8 cellular contexts compared by ENCODE assay signal in the genomic region with DNA sequence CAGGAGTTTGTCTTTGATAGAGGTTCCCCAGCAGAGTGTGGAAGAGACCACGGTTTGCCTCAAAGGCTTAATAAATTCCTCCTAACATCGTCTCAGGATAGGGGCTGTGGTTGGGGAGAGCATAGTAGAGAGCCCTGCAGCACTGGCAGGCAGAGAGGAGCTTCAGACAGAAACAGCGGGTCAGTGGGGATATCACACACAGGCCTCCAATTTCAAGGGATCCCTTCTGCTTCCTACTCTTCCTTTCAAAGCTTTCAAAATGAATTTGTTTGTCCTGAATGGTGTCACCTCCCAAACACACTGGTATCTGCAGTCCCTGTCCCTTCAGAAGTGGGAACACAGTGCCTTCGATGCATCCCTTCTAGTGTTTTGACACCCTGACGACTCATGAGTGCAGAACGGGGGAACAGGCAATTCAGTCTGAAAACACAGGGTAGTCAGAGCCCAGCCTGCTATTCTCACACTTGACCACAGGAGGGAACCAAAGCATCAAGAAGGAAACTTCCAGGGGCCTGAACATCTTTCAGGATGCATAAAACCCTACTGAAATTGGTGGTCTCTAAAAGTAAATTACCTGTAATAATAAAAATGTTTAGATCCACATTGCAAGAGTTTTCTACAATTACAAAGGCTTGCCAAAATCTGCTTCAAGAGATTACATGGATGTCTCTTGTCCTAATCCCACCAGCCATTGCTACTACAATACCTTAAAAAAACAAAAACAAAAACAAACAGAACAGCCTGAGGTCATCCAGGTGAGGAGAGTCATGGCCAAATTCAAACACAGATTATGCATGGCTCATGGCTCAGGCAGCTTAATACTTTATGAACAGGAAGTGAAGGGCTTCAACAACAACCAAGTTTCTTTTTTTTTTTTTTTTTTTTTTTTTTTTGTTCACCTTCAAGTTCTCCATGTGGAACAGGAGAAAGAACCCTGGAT. TPM values are rescaled to one million over a fixed set of nuclear protein-coding genes. Genes with fewer than 3 reads are reported as not detected.
DNase-seq lines count a peak whose midpoint lies in the region; ATAC-seq and TF ChIP-seq lines count a peak whose summit lies in the region.

No MANE protein-coding gene starts in this region.

- no peaks in the 10 kb centered on the region for H3K9me3 ChIP-seq in BE2C
- H3K9me3 ChIP-seq in Panc1 (ENCODE audit: control insufficient read depth, insufficient read depth, low read depth, low read length) = no peaks in the 10 kb centered on the region
- H3K9me3 ChIP-seq in neuronal stem cell (replicated peaks in 1 of 2; ENCODE audit: control insufficient read depth in 2 of 2, insufficient read depth in 1 of 2, low read depth in 1 of 2, low read length in 2 of 2) = no peaks in the 10 kb centered on the region
- H3K9me3 ChIP-seq in tibial nerve = no peaks in the 10 kb centered on the region

- no peak overlapping the region for H2BK15ac ChIP-seq in neuronal stem cell (ENCODE audit: low read length)

- no CpG with 5 or more reads among the region's 6 CpGs for WGBS in neuronal stem cell (ENCODE audit: extremely low coverage in 2 of 2, insufficient read length in 2 of 2, insufficient replicate concordance in 1 of 2), 2 donors
- WGBS in tibial nerve, 2 donors = 26 to 28% methylated on average over 6 of the region's 6 CpGs

- H2AFZ ChIP-seq in neuronal stem cell (ENCODE audit: low read length) = peak overlapping the region; percentile 79

- DNase-seq in BE2C (peak; percentile 16), HUDEP-2 (lab: John Stamatoyannopoulos, UW; ENCODE audit: unreplicated experiment in 76 of 76) (peak in 64 of 76 experiments; percentile 5 to 90 (median 59)), Panc1 (ENCODE audit: low read depth, low spot score) (peak; percentile 64), fibroblast of peridontal ligament (ENCODE audit: extremely low read depth) (peak; percentile 81), neuronal stem cell (ENCODE audit: low spot score) (peak; percentile 74), tibial nerve (ENCODE audit: low spot score in 2 of 2) (peak; percentile 47 to 85)
- DNase-seq in activated T-helper 1 cell treated with anti-CD3 and anti-CD28 coated beads, Interleukin-2, amount 50 U/mL, for 16 hours (ENCODE audit: low read depth in 1 of 2, low spot score in 1 of 2) = peak; percentile 30 to 33

- CTCF ChIA-PET in Panc1 (lab: Charles Lee) = interaction anchor here (0.6 to 1.7 kb wide), 7 partner anchors 23 to 409 kb away, joined by 3 to 26 read pairs (median 12); no protein-coding TSS in a partner anchor

- no peak overlapping the region for H3K18ac ChIP-seq in neuronal stem cell (ENCODE audit: low read length)

- no peak overlapping the region for H3K27ac ChIP-seq in Panc1 (ENCODE audit: low read length)
- H3K27ac ChIP-seq in neuronal stem cell (replicated peaks; ENCODE audit: low read length) = no peak overlapping the region
- no peak overlapping the region for H3K27ac ChIP-seq in tibial nerve

- peak; percentile 55 for ATAC-seq in GM19023 (IDR thresholded peaks at IDR 0.05; ENCODE audit: unreplicated experiment)
- ATAC-seq in Panc1 = peak; percentile 87

- TF ChIP-seq CTCF in BE2C (IDR thresholded peaks at IDR 0.05; ENCODE audit: low read depth, low read length) = peak; percentile 75
- TF ChIP-seq CTCF in Panc1 (IDR thresholded peaks at IDR 0.05) = peak; percentile 79
- TF ChIP-seq CTCF in tibial nerve (IDR thresholded peaks at IDR 0.05) = peak; percentile 81 to 98 (median 87)

- no peak overlapping the region for H2BK5ac ChIP-seq in neuronal stem cell (ENCODE audit: low read length)

- H3K9ac ChIP-seq in neuronal stem cell (ENCODE audit: low read depth, low read length, poor library complexity) = no peak overlapping the region

- H3K36me3 ChIP-seq in BE2C = no peaks in the 10 kb centered on the region
- H3K36me3 ChIP-seq in Panc1 (ENCODE audit: control insufficient read depth, insufficient read depth, low read length) = no peaks in the 10 kb centered on the region
- no peaks in the 10 kb centered on the region for H3K36me3 ChIP-seq in neuronal stem cell (replicated peaks in 1 of 2; ENCODE audit: control insufficient read depth in 2 of 2, insufficient read depth in 2 of 2, low read length in 2 of 2)
- H3K36me3 ChIP-seq in tibial nerve = no peaks in the 10 kb centered on the region

- H3K4me3 ChIP-seq in BE2C (ENCODE audit: low read depth, low read length) (no peak overlapping the region), Panc1 (ENCODE audit: low read depth in 2 of 2, low read length in 2 of 2) (no peak overlapping the region), neuronal stem cell (ENCODE audit: low read length in 2 of 2) (no peak overlapping the region), tibial nerve (no peak overlapping the region)

- no peak overlapping the region for H3K14ac ChIP-seq in neuronal stem cell (ENCODE audit: low read length)

- in situ Hi-C loops in Panc1 (cut with HindIII; ENCODE audit: low pct_unique_long_range_greater_than_20kb, low sequenced_read_pairs) = no loop called here

- intact Hi-C loops in Panc1 (cut with micrococcal nuclease; ENCODE audit: unreplicated experiment) = loop anchor here (2.0 to 5.0 kb wide), 3 partner anchors 246 to 407 kb away; partner anchors contain the start of gene PSTPIP2

- TF ChIP-seq POLR2A in tibial nerve (IDR thresholded peaks at IDR 0.05) = no peak

- H4K91ac ChIP-seq in neuronal stem cell (ENCODE audit: low read depth, low read length, poor library complexity) = no peak overlapping the region

- no peak overlapping the region for H2BK120ac ChIP-seq in neuronal stem cell (ENCODE audit: low read depth, low read length)

- no peak overlapping the region for H2AK5ac ChIP-seq in neuronal stem cell (ENCODE audit: low read depth, low read length)

- POLR2A ChIA-PET in Panc1 (lab: Charles Lee) = no interaction called here

- no peaks in the 10 kb centered on the region for H3K79me1 ChIP-seq in neuronal stem cell (ENCODE audit: low read depth, low read length)

- no peak for TF ChIP-seq EP300 in tibial nerve (IDR thresholded peaks at IDR 0.05)

- H3K23ac ChIP-seq in neuronal stem cell (ENCODE audit: low read depth, low read length, poor library complexity) = no peak overlapping the region

- BruUV-seq in Panc1 (replicated peaks; lab: Mats Ljungman, UMichigan) = no TSS peak

- no peak overlapping the region for H2BK12ac ChIP-seq in neuronal stem cell (ENCODE audit: low read length)

- no peak overlapping the region for H3K4me2 ChIP-seq in neuronal stem cell (ENCODE audit: insufficient read depth, low read length, poor library complexity, severe bottlenecking)

- no peak overlapping the region for H4K8ac ChIP-seq in neuronal stem cell (ENCODE audit: low read depth, low read length)

- no peaks in the 10 kb centered on the region for H3K4me1 ChIP-seq in BE2C
- no peaks in the 10 kb centered on the region for H3K4me1 ChIP-seq in Panc1 (ENCODE audit: control insufficient read depth, insufficient read depth, low read length)
- H3K4me1 ChIP-seq in neuronal stem cell (ENCODE audit: control insufficient read depth in 2 of 2, insufficient read depth in 1 of 2, low read depth in 1 of 2, low read length in 2 of 2) = no peaks in the 10 kb centered on the region
- H3K4me1 ChIP-seq in tibial nerve = peaks cover 0 to 6% (median 2%) of the 10 kb centered on the region in 4 donors

- no peaks in the 10 kb centered on the region for H3K27me3 ChIP-seq in BE2C
- no peaks in the 10 kb centered on the region; the same call in 1 of the 2 replicates for H3K27me3 ChIP-seq in Panc1 (ENCODE audit: control insufficient read depth, insufficient read depth, low read length)
- peaks cover 0 to 5% (median 0%) of the 10 kb centered on the region in 3 experiments for H3K27me3 ChIP-seq in neuronal stem cell (ENCODE audit: control insufficient read depth in 3 of 3, insufficient read depth in 3 of 3, low read depth in 1 of 3, low read length in 3 of 3)
- H3K27me3 ChIP-seq in tibial nerve = no peaks in the 10 kb centered on the region

- no peak overlapping the region for H3K4ac ChIP-seq in neuronal stem cell (ENCODE audit: low read length)

RNA-seq across cellular contexts. Expression of gene SLC14A2, which starts 49.8 kb away (rescaled TPM):
- 0.09 TPM for polyA plus RNA-seq in BE2C (2012; ENCODE audit: insufficient read depth, insufficient read length, low read depth)
- total RNA-seq in Panc1 (2021; ENCODE audit: unreplicated experiment) (not detected), tibial nerve (1 to 10 TPM in 1 of 4 donors, under 1 TPM in 2, not detected in 1; 0.42 to 1.1 (median 0.60) TPM)
- not detected for polyA plus RNA-seq in Panc1 (2012; ENCODE audit: insufficient read length)
- polyA plus RNA-seq in neuronal stem cell (2013, experiment 1 of 2) = 0.04 TPM
- 0.03 TPM for polyA plus RNA-seq in neuronal stem cell (2013, experiment 2 of 2)

RNA-seq across cellular contexts. Expression of gene SLC14A1, which starts 58.9 kb away (rescaled TPM):
- not detected for polyA plus RNA-seq in BE2C (2012; ENCODE audit: insufficient read depth, insufficient read length, low read depth)
- total RNA-seq in Panc1 (2021; ENCODE audit: unreplicated experiment) (1.2 TPM), tibial nerve (1 to 10 TPM in 1 of 4 donors, under 1 TPM in 2, not detected in 1; 0.39 to 3.7 (median 0.60) TPM)
- polyA plus RNA-seq in Panc1 (2012; ENCODE audit: insufficient read length) = 2.2 TPM
- not detected for polyA plus RNA-seq in neuronal stem cell (2013, experiment 1 of 2)
- not detected for polyA plus RNA-seq in neuronal stem cell (2013, experiment 2 of 2)

Comparison
In these comparisons a context has a peak if more than half of its experiments do, and no peak if none do; other contexts are left out.
1. DNase-seq: peak in every context shown above with its lines; median percentile 81 in fibroblast of peridontal ligament; 74 in neuronal stem cell; 66 in tibial nerve; 64 in Panc1; 59 in HUDEP-2; 32 in activated T-helper 1 cell treated with anti-CD3 and anti-CD28 coated beads, Interleukin-2, amount 50 U/mL, for 16 hours; 16 in BE2C.